Comparison of ENCODE assay signal across 1 cellular context in the genomic region with DNA sequence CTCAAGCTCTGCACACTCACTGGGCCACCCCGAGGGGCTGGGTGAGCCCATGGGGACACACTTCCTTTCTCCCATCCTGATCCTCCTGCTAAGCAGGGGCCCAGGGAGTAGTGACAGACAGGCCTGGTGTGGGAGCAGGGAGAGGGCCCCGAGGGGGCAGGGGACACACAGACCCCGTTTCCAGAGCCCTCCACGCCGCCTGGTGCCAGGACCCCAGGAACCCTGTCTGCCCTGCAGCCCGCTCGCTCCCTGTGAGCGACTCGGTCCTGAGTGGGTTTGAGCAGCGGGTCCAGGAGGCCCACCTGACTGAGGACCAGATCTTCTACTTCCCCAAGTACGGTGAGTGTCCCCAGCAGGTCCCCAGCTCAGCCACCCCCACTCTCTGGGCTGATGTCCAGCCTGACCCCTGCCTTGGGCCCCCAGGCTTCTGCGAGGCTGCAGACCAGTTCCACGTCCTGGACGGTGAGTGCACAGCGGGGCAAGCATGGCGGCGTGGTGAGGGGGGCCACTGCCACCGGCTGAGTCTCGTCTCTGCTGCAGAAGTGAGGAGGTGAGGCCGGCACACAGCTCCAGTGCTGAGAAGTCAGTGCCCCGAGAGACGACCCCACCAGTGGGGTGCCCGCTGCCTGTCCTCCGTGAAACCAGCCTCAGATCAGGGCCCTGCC.
TF ChIP-seq lines count a peak whose summit lies in the region.

No MANE protein-coding gene starts in this region.

TF ChIP-seq in liver, 16 proteins besides CTCF, POLR2A, EP300 and RAD21 (continued from another document):
- TF ChIP-seq, protein P1, sequence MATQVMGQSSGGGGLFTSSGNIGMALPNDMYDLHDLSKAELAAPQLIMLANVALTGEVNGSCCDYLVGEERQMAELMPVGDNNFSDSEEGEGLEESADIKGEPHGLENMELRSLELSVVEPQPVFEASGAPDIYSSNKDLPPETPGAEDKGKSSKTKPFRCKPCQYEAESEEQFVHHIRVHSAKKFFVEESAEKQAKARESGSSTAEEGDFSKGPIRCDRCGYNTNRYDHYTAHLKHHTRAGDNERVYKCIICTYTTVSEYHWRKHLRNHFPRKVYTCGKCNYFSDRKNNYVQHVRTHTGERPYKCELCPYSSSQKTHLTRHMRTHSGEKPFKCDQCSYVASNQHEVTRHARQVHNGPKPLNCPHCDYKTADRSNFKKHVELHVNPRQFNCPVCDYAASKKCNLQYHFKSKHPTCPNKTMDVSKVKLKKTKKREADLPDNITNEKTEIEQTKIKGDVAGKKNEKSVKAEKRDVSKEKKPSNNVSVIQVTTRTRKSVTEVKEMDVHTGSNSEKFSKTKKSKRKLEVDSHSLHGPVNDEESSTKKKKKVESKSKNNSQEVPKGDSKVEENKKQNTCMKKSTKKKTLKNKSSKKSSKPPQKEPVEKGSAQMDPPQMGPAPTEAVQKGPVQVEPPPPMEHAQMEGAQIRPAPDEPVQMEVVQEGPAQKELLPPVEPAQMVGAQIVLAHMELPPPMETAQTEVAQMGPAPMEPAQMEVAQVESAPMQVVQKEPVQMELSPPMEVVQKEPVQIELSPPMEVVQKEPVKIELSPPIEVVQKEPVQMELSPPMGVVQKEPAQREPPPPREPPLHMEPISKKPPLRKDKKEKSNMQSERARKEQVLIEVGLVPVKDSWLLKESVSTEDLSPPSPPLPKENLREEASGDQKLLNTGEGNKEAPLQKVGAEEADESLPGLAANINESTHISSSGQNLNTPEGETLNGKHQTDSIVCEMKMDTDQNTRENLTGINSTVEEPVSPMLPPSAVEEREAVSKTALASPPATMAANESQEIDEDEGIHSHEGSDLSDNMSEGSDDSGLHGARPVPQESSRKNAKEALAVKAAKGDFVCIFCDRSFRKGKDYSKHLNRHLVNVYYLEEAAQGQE (IDR thresholded peaks at IDR 0.05), result no peak
- TF ChIP-seq NR2F2 (IDR thresholded peaks at IDR 0.05) (no peak), HNF4G (IDR thresholded peaks at IDR 0.05) (no peak), FOXA2 (IDR thresholded peaks at IDR 0.05) (no peak), RXRA (IDR thresholded peaks at IDR 0.05) (no peak), EGR1 (IDR thresholded peaks at IDR 0.05; ENCODE audit: low read depth in 2 of 2) (no peak), ZBTB33 (IDR thresholded peaks at IDR 0.05) (no peak), SP1 (IDR thresholded peaks at IDR 0.05) (no peak), YY1 (IDR thresholded peaks at IDR 0.05) (no peak), FOXA1 (IDR thresholded peaks at IDR 0.05) (no peak), JUND (IDR thresholded peaks at IDR 0.05) (no peak)
- TF ChIP-seq, protein P2, sequence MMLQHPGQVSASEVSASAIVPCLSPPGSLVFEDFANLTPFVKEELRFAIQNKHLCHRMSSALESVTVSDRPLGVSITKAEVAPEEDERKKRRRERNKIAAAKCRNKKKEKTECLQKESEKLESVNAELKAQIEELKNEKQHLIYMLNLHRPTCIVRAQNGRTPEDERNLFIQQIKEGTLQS (IDR thresholded peaks at IDR 0.05), result no peak
